Comparison of ENCODE assay signal across 1 cellular context in the genomic region with DNA sequence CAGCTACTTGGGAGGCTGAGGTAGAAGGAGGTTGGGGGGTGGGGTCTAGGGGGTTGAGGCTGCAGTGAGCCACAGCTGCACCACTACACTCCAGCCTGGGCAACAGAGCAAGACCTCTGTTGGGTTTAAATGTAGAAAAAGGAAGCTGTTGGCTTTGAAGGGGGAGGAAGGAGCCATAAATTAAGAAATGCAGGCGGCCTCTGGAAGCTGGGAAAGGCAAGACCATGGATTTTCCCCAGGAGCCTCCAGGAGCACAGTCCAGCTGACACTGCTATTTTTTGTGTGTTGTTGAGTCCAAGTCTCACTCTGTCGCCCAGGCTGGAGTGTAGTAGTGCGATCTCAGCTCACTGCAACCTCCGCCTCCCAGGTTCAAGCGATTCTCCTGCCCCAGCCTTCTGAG.
TF ChIP-seq lines count a peak whose summit lies in the region.

No MANE protein-coding gene starts in this region.

TF ChIP-seq in HepG2, 621 proteins besides CTCF, POLR2A, EP300 and RAD21 (continued from another document):
- peak; percentile 31 to 48; a peak in 3 of 4 replicates for TF ChIP-seq MAFK (conservative IDR thresholded peaks at IDR 0.05 in 1 of 2, IDR thresholded peaks at IDR 0.05 in 1 of 2; ENCODE audit: low read length in 2 of 2)
- TF ChIP-seq, protein P1, sequence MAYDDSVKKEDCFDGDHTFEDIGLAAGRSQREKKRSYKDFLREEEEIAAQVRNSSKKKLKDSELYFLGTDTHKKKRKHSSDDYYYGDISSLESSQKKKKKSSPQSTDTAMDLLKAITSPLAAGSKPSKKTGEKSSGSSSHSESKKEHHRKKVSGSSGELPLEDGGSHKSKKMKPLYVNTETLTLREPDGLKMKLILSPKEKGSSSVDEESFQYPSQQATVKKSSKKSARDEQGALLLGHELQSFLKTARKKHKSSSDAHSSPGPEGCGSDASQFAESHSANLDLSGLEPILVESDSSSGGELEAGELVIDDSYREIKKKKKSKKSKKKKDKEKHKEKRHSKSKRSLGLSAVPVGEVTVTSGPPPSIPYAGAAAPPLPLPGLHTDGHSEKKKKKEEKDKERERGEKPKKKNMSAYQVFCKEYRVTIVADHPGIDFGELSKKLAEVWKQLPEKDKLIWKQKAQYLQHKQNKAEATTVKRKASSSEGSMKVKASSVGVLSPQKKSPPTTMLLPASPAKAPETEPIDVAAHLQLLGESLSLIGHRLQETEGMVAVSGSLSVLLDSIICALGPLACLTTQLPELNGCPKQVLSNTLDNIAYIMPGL (CRISPR knock-in tag; IDR thresholded peaks at IDR 0.05; ENCODE audit: borderline replicate concordance in 1 of 2, low read depth in 1 of 2): no peak
